8 cellular contexts compared by ENCODE assay signal in the genomic region with DNA sequence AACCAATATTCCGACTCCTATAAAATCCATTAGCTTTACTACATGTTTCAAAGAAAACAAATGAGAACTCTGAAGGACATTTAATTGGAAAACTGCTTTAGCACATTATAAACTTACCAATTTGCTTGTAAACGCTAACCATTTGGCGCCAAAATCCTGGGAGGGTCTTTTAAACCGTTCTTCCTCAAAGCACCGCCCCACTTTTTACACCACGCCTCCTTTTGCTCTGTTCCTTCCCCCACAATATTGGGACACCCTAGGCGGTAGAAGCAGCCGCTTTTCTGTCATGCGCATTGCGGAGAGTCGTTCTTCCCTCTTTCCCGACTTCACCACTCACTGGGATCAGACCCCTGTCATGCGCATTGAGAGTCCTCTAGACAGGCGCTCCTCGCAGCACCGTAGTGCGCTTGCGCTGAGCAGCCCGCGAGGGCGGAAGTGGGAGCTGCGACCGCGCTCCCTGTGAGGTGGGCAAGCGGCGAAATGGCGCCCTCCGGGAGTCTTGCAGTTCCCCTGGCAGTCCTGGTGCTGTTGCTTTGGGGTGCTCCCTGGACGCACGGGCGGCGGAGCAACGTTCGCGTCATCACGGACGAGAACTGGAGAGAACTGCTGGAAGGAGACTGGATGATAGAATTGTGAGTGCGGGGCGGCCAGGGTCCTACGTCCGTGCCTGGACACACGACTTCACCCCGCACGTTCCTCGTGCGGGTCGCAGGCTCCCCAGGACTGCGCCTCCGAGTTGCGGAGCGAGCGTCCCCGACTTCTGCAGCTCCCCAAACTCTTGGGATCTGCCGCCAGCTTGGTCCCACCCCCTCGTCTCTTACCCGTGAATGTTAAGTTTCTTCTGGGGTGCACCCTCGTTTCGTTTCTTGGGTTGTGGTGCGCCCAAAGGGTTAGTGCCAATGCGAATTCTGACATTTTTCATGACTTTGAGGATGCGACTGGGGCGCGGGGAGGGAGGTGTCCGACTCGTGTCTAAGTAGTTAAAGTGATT. TPM values are rescaled to one million over a fixed set of nuclear protein-coding genes. Genes with fewer than 3 reads are reported as not detected.
DNase-seq lines count a peak whose midpoint lies in the region; ATAC-seq and TF ChIP-seq lines count a peak whose summit lies in the region.

A gene with protein sequence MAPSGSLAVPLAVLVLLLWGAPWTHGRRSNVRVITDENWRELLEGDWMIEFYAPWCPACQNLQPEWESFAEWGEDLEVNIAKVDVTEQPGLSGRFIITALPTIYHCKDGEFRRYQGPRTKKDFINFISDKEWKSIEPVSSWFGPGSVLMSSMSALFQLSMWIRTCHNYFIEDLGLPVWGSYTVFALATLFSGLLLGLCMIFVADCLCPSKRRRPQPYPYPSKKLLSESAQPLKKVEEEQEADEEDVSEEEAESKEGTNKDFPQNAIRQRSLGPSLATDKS (plus strand): TSS at position 435 of the 991 bp plus-strand sequence. CDS start 46 bp downstream, at position 481.

- peak within 1 kb of the TSS; percentile 90 for H3K9ac ChIP-seq in smooth muscle cell (ENCODE audit: low read depth)

- 2% methylated on average over 64 of the region's 65 CpGs for WGBS in smooth muscle cell (ENCODE audit: low lambda C conversion rate)

- no peaks in the 10 kb centered on the region for H3K36me3 ChIP-seq in smooth muscle cell (ENCODE audit: low read depth)

- TF ChIP-seq POLR2A in GM18951 (IDR thresholded peaks at IDR 0.05; ENCODE audit: extremely low read depth, insufficient read depth, insufficient read length), result peak; percentile 98

- in situ Hi-C loops in GM18951 (cut with MboI; ENCODE audit: low sequenced_read_pairs, unreplicated experiment), result no loop called here

- no peaks in the 10 kb centered on the region for H3K27me3 ChIP-seq in smooth muscle cell (ENCODE audit: low read depth)

- peak within 1 kb of the TSS; percentile 97 for H2AFZ ChIP-seq in smooth muscle cell (ENCODE audit: low read depth)

- peaks cover 48% of the 10 kb centered on the region for H3K79me2 ChIP-seq in smooth muscle cell (ENCODE audit: low read depth)

- TF ChIP-seq CTCF in AG09309 (IDR thresholded peaks at IDR 0.05; ENCODE audit: control insufficient read depth, insufficient read depth, low read depth, low read length, missing control alignments), result no peak
- TF ChIP-seq CTCF in WI38 (IDR thresholded peaks at IDR 0.05; ENCODE audit: low read depth, low read length), result no peak
- no peak for TF ChIP-seq CTCF in smooth muscle cell (IDR thresholded peaks at IDR 0.05; ENCODE audit: borderline replicate concordance, insufficient read depth, poor library complexity, severe bottlenecking)

- peak within 1 kb of the TSS; percentile 87 for H3K27ac ChIP-seq in caudate nucleus (ENCODE audit: low read depth, low read length)
- H3K27ac ChIP-seq in smooth muscle cell (ENCODE audit: low read depth), result peak within 1 kb of the TSS; percentile 5

- DNase-seq in AG09309 (ENCODE audit: low read depth), result peak; percentile 92
- DNase-seq in NCI-H2227 treated with DMSO at 0.1 percent for 48 hours (lab: John Stamatoyannopoulos, UW), result peak; percentile 99
- peak; percentile 56 to 98 (median 94) for DNase-seq in caudate nucleus (lab: John Stamatoyannopoulos, UW)
- DNase-seq in iPS-NIHi7 (ENCODE audit: extremely low spot score), result peak; percentile 99
- peak; percentile 79 for DNase-seq in smooth muscle cell (lab: John Stamatoyannopoulos, UW; ENCODE audit: unreplicated experiment)

- ATAC-seq in HG03175 (IDR thresholded peaks at IDR 0.05; ENCODE audit: unreplicated experiment), result peak; percentile 83

- H4K20me1 ChIP-seq in smooth muscle cell (ENCODE audit: low read depth), result peaks cover 29% of the 10 kb centered on the region

- peak within 1 kb of the TSS; percentile 94 for H3K4me2 ChIP-seq in smooth muscle cell

- no peaks in the 10 kb centered on the region for H3F3A ChIP-seq in smooth muscle cell (ENCODE audit: low read depth)

- no peaks in the 10 kb centered on the region for H3K9me3 ChIP-seq in smooth muscle cell (replicated peaks; ENCODE audit: low read depth)

- H3K4me3 ChIP-seq in AG09309 (ENCODE audit: control insufficient read depth, low read depth, low read length) (peak within 1 kb of the TSS; percentile 93), WI38 (ENCODE audit: low read depth, low read length) (peak within 1 kb of the TSS; percentile 92), smooth muscle cell (peak within 1 kb of the TSS; percentile 89)

- peaks cover 21% of the 10 kb centered on the region for H3K4me1 ChIP-seq in smooth muscle cell (ENCODE audit: low read depth)

RNA-seq across cellular contexts. Expression of the gene that starts here (rescaled TPM):
- total RNA-seq in smooth muscle cell, result 58.5 and 63.9 TPM in 2 replicates
- polyA plus RNA-seq in smooth muscle cell, result 31.3 and 34.1 TPM in 2 replicates

Comparison
In these comparisons a context has a peak if more than half of its experiments do, and no peak if none do; other contexts are left out.
1. Peak in every context shown above with its lines: DNase-seq, ATAC-seq, H3K4me3 ChIP-seq and H3K27ac ChIP-seq.